Comparison of ENCODE assay signal across 8 cellular contexts in genomic region chr5:9544502-9545300, GRCh38. TPM values are rescaled to one million over a fixed set of nuclear protein-coding genes. Genes with fewer than 3 reads are reported as not detected.
DNase-seq lines count a peak whose midpoint lies in the region; ATAC-seq, FAIRE-seq and TF ChIP-seq lines count a peak whose summit lies in the region.

No MANE protein-coding gene starts in this region.

- no peaks in the 10 kb centered on the region for H3K27me3 ChIP-seq in ACC112 (ENCODE audit: insufficient read depth, low read length)
- H3K27me3 ChIP-seq in right atrium auricular region: no peaks in the 10 kb centered on the region

- peak; percentile 77 for ATAC-seq in HG03095 (IDR thresholded peaks at IDR 0.05; ENCODE audit: unreplicated experiment)
- ATAC-seq in GM19328 (IDR thresholded peaks at IDR 0.05; ENCODE audit: unreplicated experiment): no peak

- no peak for TF ChIP-seq POLR2A in GM12892 (IDR thresholded peaks at IDR 0.05; ENCODE audit: low read depth, low read length)

- FAIRE-seq in GM12892 (lab: Jason Lieb, UNC): peak; percentile 92

- H3K9me3 ChIP-seq in right atrium auricular region: no peaks in the 10 kb centered on the region

- intact Hi-C loops in posterior cingulate gyrus (cut with DNase I): loop anchor here (1.0 to 10.0 kb wide), 2 partner anchors 183 to 300 kb away; no protein-coding TSS in a partner anchor

- DNase-seq in GM12892 (ENCODE audit: insufficient read length) (peak; percentile 40), NCI-H82 (lab: John Stamatoyannopoulos, UW) (peak; percentile 83), amniotic epithelial cell (ENCODE audit: low read depth) (peak; percentile 67), right atrium auricular region (ENCODE audit: low spot score) (peak; percentile 89), posterior cingulate gyrus (peak; percentile 72 to 97 (median 86))

- peaks cover 12% of the 10 kb centered on the region; the same call in 1 of the 2 replicates for H3K36me3 ChIP-seq in ACC112 (ENCODE audit: insufficient read depth, low read length)
- H3K36me3 ChIP-seq in right atrium auricular region: no peaks in the 10 kb centered on the region

- peak; percentile 93 to 94 for TF ChIP-seq CTCF in right atrium auricular region (IDR thresholded peaks at IDR 0.05)

- H3K27ac ChIP-seq in ACC112 (ENCODE audit: low read depth, low read length): no peak overlapping the region
- H3K27ac ChIP-seq in right atrium auricular region: peak overlapping the region; percentile 86 to 92

- peak overlapping the region; percentile 71 for H2AFZ ChIP-seq in ACC112 (ENCODE audit: low read length, unreplicated experiment)

- H3K4me1 ChIP-seq in ACC112 (ENCODE audit: control insufficient read depth, insufficient read depth, low read length, unreplicated experiment) (peaks cover 33% of the 10 kb centered on the region), right atrium auricular region (peaks cover 0 to 39% of the 10 kb centered on the region in 2 donors)

- peaks cover 26% of the 10 kb centered on the region for H3K79me2 ChIP-seq in ACC112 (ENCODE audit: control insufficient read depth, insufficient read depth, low read length, unreplicated experiment)

- H3K4me3 ChIP-seq in ACC112 (ENCODE audit: low read depth, low read length) (peak overlapping the region; percentile 85), right atrium auricular region (peak overlapping the region; percentile 77 to 91)

RNA-seq across cellular contexts. Expression of gene SEMA5A, which starts 1.2 kb away (rescaled TPM):
- 1.1 TPM for polyA plus RNA-seq in GM12892 (2012; ENCODE audit: missing spikeins)
- total RNA-seq in right atrium auricular region: 10 to 100 TPM; 14.1 to 26.2 TPM
